ENCODE assay signal across 1 cellular context in the genomic region with DNA sequence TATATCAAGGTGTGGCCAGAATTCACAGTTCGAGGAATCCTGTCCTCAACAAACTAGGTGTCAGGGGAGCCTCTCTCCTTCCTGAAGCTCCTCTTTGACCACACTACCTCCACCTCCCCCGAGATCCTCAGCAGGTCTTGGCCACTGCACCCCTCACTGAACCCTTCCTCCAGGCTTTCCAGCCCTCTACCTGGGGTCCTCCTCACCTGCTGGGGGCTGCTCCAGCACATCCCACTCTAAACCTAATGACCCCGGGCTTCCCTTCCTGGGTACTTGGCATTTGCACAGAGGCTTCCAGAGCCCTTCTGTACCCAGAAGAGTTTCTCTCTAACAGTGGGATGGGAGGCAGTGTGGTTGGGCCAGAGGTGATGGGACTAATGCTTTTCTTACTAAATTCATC.
TF ChIP-seq lines count a peak whose summit lies in the region.

No MANE protein-coding gene starts in this region.

TF ChIP-seq in H1, 55 proteins besides CTCF, POLR2A, EP300 and RAD21 (continued from another document):
- TF ChIP-seq ZNF274 (IDR thresholded peaks at IDR 0.05; ENCODE audit: borderline replicate concordance, extremely low read depth, low read length) (no peak), TCF12 (IDR thresholded peaks at IDR 0.05; ENCODE audit: low read depth, low read length) (no peak), CBX8 (IDR thresholded peaks at IDR 0.05; ENCODE audit: borderline replicate concordance, low read depth, low read length) (no peak), YY1 (IDR thresholded peaks at IDR 0.05; ENCODE audit: low read depth, low read length) (no peak), BRCA1 (IDR thresholded peaks at IDR 0.05; ENCODE audit: low read depth, low read length) (no peak), CHD2 (IDR thresholded peaks at IDR 0.05; ENCODE audit: low read length) (no peak), CHD1 (IDR thresholded peaks at IDR 0.05; ENCODE audit: low read depth, low read length) (no peak)
- TF ChIP-seq, protein P1, sequence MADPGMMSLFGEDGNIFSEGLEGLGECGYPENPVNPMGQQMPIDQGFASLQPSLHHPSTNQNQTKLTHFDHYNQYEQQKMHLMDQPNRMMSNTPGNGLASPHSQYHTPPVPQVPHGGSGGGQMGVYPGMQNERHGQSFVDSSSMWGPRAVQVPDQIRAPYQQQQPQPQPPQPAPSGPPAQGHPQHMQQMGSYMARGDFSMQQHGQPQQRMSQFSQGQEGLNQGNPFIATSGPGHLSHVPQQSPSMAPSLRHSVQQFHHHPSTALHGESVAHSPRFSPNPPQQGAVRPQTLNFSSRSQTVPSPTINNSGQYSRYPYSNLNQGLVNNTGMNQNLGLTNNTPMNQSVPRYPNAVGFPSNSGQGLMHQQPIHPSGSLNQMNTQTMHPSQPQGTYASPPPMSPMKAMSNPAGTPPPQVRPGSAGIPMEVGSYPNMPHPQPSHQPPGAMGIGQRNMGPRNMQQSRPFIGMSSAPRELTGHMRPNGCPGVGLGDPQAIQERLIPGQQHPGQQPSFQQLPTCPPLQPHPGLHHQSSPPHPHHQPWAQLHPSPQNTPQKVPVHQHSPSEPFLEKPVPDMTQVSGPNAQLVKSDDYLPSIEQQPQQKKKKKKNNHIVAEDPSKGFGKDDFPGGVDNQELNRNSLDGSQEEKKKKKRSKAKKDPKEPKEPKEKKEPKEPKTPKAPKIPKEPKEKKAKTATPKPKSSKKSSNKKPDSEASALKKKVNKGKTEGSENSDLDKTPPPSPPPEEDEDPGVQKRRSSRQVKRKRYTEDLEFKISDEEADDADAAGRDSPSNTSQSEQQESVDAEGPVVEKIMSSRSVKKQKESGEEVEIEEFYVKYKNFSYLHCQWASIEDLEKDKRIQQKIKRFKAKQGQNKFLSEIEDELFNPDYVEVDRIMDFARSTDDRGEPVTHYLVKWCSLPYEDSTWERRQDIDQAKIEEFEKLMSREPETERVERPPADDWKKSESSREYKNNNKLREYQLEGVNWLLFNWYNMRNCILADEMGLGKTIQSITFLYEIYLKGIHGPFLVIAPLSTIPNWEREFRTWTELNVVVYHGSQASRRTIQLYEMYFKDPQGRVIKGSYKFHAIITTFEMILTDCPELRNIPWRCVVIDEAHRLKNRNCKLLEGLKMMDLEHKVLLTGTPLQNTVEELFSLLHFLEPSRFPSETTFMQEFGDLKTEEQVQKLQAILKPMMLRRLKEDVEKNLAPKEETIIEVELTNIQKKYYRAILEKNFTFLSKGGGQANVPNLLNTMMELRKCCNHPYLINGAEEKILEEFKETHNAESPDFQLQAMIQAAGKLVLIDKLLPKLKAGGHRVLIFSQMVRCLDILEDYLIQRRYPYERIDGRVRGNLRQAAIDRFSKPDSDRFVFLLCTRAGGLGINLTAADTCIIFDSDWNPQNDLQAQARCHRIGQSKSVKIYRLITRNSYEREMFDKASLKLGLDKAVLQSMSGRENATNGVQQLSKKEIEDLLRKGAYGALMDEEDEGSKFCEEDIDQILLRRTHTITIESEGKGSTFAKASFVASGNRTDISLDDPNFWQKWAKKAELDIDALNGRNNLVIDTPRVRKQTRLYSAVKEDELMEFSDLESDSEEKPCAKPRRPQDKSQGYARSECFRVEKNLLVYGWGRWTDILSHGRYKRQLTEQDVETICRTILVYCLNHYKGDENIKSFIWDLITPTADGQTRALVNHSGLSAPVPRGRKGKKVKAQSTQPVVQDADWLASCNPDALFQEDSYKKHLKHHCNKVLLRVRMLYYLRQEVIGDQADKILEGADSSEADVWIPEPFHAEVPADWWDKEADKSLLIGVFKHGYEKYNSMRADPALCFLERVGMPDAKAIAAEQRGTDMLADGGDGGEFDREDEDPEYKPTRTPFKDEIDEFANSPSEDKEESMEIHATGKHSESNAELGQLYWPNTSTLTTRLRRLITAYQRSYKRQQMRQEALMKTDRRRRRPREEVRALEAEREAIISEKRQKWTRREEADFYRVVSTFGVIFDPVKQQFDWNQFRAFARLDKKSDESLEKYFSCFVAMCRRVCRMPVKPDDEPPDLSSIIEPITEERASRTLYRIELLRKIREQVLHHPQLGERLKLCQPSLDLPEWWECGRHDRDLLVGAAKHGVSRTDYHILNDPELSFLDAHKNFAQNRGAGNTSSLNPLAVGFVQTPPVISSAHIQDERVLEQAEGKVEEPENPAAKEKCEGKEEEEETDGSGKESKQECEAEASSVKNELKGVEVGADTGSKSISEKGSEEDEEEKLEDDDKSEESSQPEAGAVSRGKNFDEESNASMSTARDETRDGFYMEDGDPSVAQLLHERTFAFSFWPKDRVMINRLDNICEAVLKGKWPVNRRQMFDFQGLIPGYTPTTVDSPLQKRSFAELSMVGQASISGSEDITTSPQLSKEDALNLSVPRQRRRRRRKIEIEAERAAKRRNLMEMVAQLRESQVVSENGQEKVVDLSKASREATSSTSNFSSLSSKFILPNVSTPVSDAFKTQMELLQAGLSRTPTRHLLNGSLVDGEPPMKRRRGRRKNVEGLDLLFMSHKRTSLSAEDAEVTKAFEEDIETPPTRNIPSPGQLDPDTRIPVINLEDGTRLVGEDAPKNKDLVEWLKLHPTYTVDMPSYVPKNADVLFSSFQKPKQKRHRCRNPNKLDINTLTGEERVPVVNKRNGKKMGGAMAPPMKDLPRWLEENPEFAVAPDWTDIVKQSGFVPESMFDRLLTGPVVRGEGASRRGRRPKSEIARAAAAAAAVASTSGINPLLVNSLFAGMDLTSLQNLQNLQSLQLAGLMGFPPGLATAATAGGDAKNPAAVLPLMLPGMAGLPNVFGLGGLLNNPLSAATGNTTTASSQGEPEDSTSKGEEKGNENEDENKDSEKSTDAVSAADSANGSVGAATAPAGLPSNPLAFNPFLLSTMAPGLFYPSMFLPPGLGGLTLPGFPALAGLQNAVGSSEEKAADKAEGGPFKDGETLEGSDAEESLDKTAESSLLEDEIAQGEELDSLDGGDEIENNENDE (IDR thresholded peaks at IDR 0.05; ENCODE audit: insufficient replicate concordance, low read length): no peak
TF ChIP-seq in H1: peak in this region for 0.
